Comparison of ENCODE assay signal across 1 cellular context in the genomic region with DNA sequence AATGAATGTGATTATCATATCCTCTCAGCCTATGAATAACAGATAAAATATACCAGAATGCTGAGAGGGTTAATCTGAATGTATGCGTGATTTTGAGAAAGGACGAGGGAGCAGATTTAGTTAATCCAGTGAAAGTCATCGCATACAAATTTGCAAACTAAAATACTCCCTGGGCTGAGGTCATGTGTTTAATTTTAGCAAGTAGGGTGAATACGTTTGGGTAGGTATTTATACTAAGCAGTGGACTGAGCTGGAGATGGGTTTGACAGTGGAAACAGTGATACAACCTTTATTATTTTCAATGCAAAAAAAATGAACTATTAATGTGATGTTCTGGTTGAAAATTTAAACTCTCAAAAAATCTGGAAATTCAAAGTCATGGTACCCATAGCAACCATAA.
TF ChIP-seq lines count a peak whose summit lies in the region.

No MANE protein-coding gene starts in this region.

TF ChIP-seq in IMR-90, 13 proteins besides CTCF, POLR2A, EP300 and RAD21:
- TF ChIP-seq MAFK (IDR thresholded peaks at IDR 0.05; ENCODE audit: low read depth, low read length) (no peak), CEBPB (IDR thresholded peaks at IDR 0.05; ENCODE audit: low read depth, low read length) (no peak), FOS (IDR thresholded peaks at IDR 0.05; ENCODE audit: low read depth, low read length) (no peak), MAZ (IDR thresholded peaks at IDR 0.05; ENCODE audit: borderline replicate concordance, low read depth, low read length) (no peak), NFE2L2 (IDR thresholded peaks at IDR 0.05; ENCODE audit: low read depth, low read length) (no peak), RFX5 (IDR thresholded peaks at IDR 0.05; ENCODE audit: low read depth, low read length) (no peak), MXI1 (IDR thresholded peaks at IDR 0.05; ENCODE audit: borderline replicate concordance, low read depth, low read length) (no peak), SMC3 (IDR thresholded peaks at IDR 0.05; ENCODE audit: low read depth, low read length) (no peak), BHLHE40 (IDR thresholded peaks at IDR 0.05; ENCODE audit: low read depth, low read length) (no peak), RCOR1 (IDR thresholded peaks at IDR 0.05; ENCODE audit: insufficient replicate concordance, low read length) (no peak), CHD1 (IDR thresholded peaks at IDR 0.05; ENCODE audit: low read depth, low read length) (no peak)
- TF ChIP-seq, protein P1, sequence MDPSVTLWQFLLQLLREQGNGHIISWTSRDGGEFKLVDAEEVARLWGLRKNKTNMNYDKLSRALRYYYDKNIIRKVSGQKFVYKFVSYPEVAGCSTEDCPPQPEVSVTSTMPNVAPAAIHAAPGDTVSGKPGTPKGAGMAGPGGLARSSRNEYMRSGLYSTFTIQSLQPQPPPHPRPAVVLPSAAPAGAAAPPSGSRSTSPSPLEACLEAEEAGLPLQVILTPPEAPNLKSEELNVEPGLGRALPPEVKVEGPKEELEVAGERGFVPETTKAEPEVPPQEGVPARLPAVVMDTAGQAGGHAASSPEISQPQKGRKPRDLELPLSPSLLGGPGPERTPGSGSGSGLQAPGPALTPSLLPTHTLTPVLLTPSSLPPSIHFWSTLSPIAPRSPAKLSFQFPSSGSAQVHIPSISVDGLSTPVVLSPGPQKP (IDR thresholded peaks at IDR 0.05; ENCODE audit: borderline replicate concordance, low read depth, low read length): no peak
- TF ChIP-seq, protein P2, sequence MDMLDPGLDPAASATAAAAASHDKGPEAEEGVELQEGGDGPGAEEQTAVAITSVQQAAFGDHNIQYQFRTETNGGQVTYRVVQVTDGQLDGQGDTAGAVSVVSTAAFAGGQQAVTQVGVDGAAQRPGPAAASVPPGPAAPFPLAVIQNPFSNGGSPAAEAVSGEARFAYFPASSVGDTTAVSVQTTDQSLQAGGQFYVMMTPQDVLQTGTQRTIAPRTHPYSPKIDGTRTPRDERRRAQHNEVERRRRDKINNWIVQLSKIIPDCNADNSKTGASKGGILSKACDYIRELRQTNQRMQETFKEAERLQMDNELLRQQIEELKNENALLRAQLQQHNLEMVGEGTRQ (IDR thresholded peaks at IDR 0.05; ENCODE audit: low read depth, low read length): no peak
